14 cellular contexts compared by ENCODE assay signal in the genomic region with DNA sequence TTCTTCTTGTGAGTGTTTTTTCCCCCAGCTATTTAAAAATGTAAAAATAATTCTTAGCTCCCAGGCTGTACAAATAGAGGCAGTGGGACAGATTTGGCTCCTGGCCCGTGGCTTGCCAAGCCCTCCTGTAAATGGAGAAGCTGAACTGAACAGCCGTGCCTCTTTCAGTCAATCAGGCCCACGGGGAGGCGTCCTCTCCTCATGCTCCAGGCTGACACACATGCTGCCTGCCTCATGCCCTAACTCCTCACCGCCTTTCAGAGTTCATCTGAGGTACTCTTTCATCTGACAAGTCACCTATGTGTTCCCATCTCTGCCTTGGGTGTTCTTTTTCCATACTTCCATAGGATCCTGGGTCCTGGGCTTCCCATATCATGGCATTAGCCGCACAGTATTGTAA. TPM values are rescaled to one million over a fixed set of nuclear protein-coding genes. Genes with fewer than 3 reads are reported as not detected.
A peak's percentile ranks its signal among the peaks of the same experiment; 100 is the strongest.
DNase-seq lines count a peak whose midpoint lies in the region; ATAC-seq and TF ChIP-seq lines count a peak whose summit lies in the region.
"Had no signal": no experiment of that assay in that cellular context is flagged by ENCODE, and none has a peak within 500 bp of the region (broad histone marks: within the 10 kb centered on the region; RNA-seq: fewer than 3 reads in every experiment).

No MANE protein-coding gene starts in this region.

- no peak overlapping the region for H3K27ac ChIP-seq in trophoblast cell (ENCODE audit: low read depth, low read length)
- H3K27ac ChIP-seq: neural progenitor cell, VCaP had no signal

- H3K79me1 ChIP-seq in trophoblast cell (ENCODE audit: low read length), result peaks cover 1% of the 10 kb centered on the region

- H2BK12ac ChIP-seq in trophoblast cell (ENCODE audit: low read length), result no peak overlapping the region

- no peak overlapping the region for H3K23ac ChIP-seq in trophoblast cell (ENCODE audit: low read length)

- CTCF ChIA-PET in activated CD4-positive, alpha-beta T cell treated with anti-CD3 and anti-CD28 coated beads for 36 hours (lab: Charles Lee), result interaction anchor here (0.9 kb wide), 1 partner anchor 10 kb away, joined by 3 read pairs; no protein-coding TSS in a partner anchor
- CTCF ChIA-PET in activated CD4-positive, alpha-beta T cell treated with anti-CD3 and anti-CD28 coated beads, Interleukin-2, amount 10 ng/mL, durations not matched to agents 7 days and 5 days (lab: Charles Lee), result interaction anchor here (1.2 kb wide), 1 partner anchor 12 kb away, joined by 3 read pairs; no protein-coding TSS in a partner anchor

- no peak overlapping the region for H4K91ac ChIP-seq in trophoblast cell (ENCODE audit: low read depth, low read length)

- no peaks in the 10 kb centered on the region for H3K79me2 ChIP-seq in trophoblast cell (ENCODE audit: control insufficient read depth, insufficient read depth, low read length, poor library complexity)

- no peak overlapping the region for H2AK5ac ChIP-seq in trophoblast cell (ENCODE audit: low read length)

- H3K4me3 Mint-ChIP-seq in activated CD4-positive, alpha-beta T cell treated with anti-CD3 and anti-CD28 coated beads for 36 hours, result no peak overlapping the region
- H3K4me3 Mint-ChIP-seq in activated CD4-positive, alpha-beta T cell treated with anti-CD3 and anti-CD28 coated beads, Interleukin-2, amount 10 ng/mL, durations not matched to agents 7 days and 5 days, result no peak overlapping the region
- no peak overlapping the region for H3K4me3 Mint-ChIP-seq in chondrocyte (ENCODE audit: unreplicated experiment)
- H3K4me3 Mint-ChIP-seq: neural progenitor cell had no signal

- no peaks in the 10 kb centered on the region for H3K27me3 ChIP-seq in trophoblast cell (ENCODE audit: insufficient read depth, low read length)
- H3K27me3 ChIP-seq: neural progenitor cell, thyroid gland had no signal

- H2AFZ ChIP-seq in trophoblast cell (ENCODE audit: insufficient read depth, low read length, poor library complexity), result peak overlapping the region; percentile 19
- H2AFZ ChIP-seq: neural progenitor cell had no signal

- no peaks in the 10 kb centered on the region for H3K9me3 ChIP-seq in trophoblast cell (ENCODE audit: insufficient read depth, low read depth, low read length)
- H3K9me3 ChIP-seq: thyroid gland had no signal

- no peak for ATAC-seq in activated CD4-positive, alpha-beta T cell treated with anti-CD3 and anti-CD28 coated beads for 36 hours
- ATAC-seq in HG03097 (IDR thresholded peaks at IDR 0.05; ENCODE audit: low FRiP score, unreplicated experiment), result no peak

- H3K27ac Mint-ChIP-seq in activated CD4-positive, alpha-beta T cell treated with anti-CD3 and anti-CD28 coated beads for 36 hours, result peak overlapping the region; percentile 71
- no peak overlapping the region for H3K27ac Mint-ChIP-seq in activated CD4-positive, alpha-beta T cell treated with anti-CD3 and anti-CD28 coated beads, Interleukin-2, amount 10 ng/mL, durations not matched to agents 7 days and 5 days
- peak overlapping the region; percentile 96 for H3K27ac Mint-ChIP-seq in chondrocyte (ENCODE audit: unreplicated experiment)
- H3K27ac Mint-ChIP-seq: neural progenitor cell had no signal

- no peak for DNase-seq in activated CD4-positive, alpha-beta T cell treated with anti-CD3 and anti-CD28 coated beads for 36 hours
- DNase-seq in activated CD4-positive, alpha-beta T cell treated with anti-CD3 and anti-CD28 coated beads, Interleukin-2, amount 10 ng/mL, durations not matched to agents 7 days and 5 days, result no peak
- peak; percentile 13 for DNase-seq in NCI-H1436 treated with DMSO at 0.1 percent for 48 hours (lab: John Stamatoyannopoulos, UW)
- no peak for DNase-seq in chondrocyte (ENCODE audit: low spot score)
- no peak for DNase-seq in trophoblast cell
- DNase-seq in cerebellar nuclear complex (lab: John Stamatoyannopoulos, UW), result no peak
- no peak for DNase-seq in NCI-H82 treated with DMSO at 0.1 percent for 48 hours (lab: John Stamatoyannopoulos, UW; ENCODE audit: unreplicated experiment)
- DNase-seq: NCI-H1105 treated with DMSO at 0.1 percent for 48 hours, NCI-H82, SHP77 treated with DMSO at 0.1 percent for 48 hours, thyroid gland had no signal

- H3K4me3 ChIP-seq in trophoblast cell (ENCODE audit: low read depth, low read length), result no peak overlapping the region
- H3K4me3 ChIP-seq: neural progenitor cell, thyroid gland had no signal

- H3K27me3 Mint-ChIP-seq in activated CD4-positive, alpha-beta T cell treated with anti-CD3 and anti-CD28 coated beads for 36 hours, result no peaks in the 10 kb centered on the region
- H3K27me3 Mint-ChIP-seq in activated CD4-positive, alpha-beta T cell treated with anti-CD3 and anti-CD28 coated beads, Interleukin-2, amount 10 ng/mL, durations not matched to agents 7 days and 5 days, result no peaks in the 10 kb centered on the region
- no peaks in the 10 kb centered on the region for H3K27me3 Mint-ChIP-seq in chondrocyte (ENCODE audit: low read depth)

- WGBS in trophoblast cell (ENCODE audit: extremely low coverage, insufficient coverage, insufficient read length), result no CpG with 5 or more reads among the region's 6 CpGs

- TF ChIP-seq CTCF in chondrocyte (IDR thresholded peaks at IDR 0.05), result peak; percentile 52

- H3K4me1 Mint-ChIP-seq in activated CD4-positive, alpha-beta T cell treated with anti-CD3 and anti-CD28 coated beads for 36 hours, result peaks cover 29% of the 10 kb centered on the region
- H3K4me1 Mint-ChIP-seq in activated CD4-positive, alpha-beta T cell treated with anti-CD3 and anti-CD28 coated beads, Interleukin-2, amount 10 ng/mL, durations not matched to agents 7 days and 5 days, result peaks cover 20% of the 10 kb centered on the region
- H3K4me1 Mint-ChIP-seq in chondrocyte (ENCODE audit: low read depth), result peaks cover 45% of the 10 kb centered on the region
- H3K4me1 Mint-ChIP-seq: neural progenitor cell had no signal

- H3K14ac ChIP-seq in trophoblast cell (ENCODE audit: low read length), result no peak overlapping the region

- H2BK120ac ChIP-seq in trophoblast cell (ENCODE audit: insufficient read depth, low read length, poor library complexity), result no peak overlapping the region

- no peak overlapping the region for H3K4ac ChIP-seq in trophoblast cell (ENCODE audit: low read depth, low read length)

- H3K36me3 Mint-ChIP-seq in activated CD4-positive, alpha-beta T cell treated with anti-CD3 and anti-CD28 coated beads for 36 hours (ENCODE audit: low read depth), result peaks cover 67% of the 10 kb centered on the region
- H3K36me3 Mint-ChIP-seq in activated CD4-positive, alpha-beta T cell treated with anti-CD3 and anti-CD28 coated beads, Interleukin-2, amount 10 ng/mL, durations not matched to agents 7 days and 5 days (ENCODE audit: low read depth), result peaks cover 79% of the 10 kb centered on the region
- no peaks in the 10 kb centered on the region for H3K36me3 Mint-ChIP-seq in chondrocyte (ENCODE audit: low read depth)
- H3K36me3 Mint-ChIP-seq: neural progenitor cell had no signal

- no peak overlapping the region for H4K8ac ChIP-seq in trophoblast cell (ENCODE audit: low read depth, low read length)

- H3K36me3 ChIP-seq in trophoblast cell (ENCODE audit: control insufficient read depth in 1 of 2, insufficient read depth in 2 of 2, low read length in 2 of 2), result no peaks in the 10 kb centered on the region
- H3K36me3 ChIP-seq: neural progenitor cell, thyroid gland had no signal

- H4K12ac ChIP-seq in trophoblast cell (ENCODE audit: low read depth, low read length), result no peak overlapping the region

- POLR2A ChIA-PET in activated CD4-positive, alpha-beta T cell treated with anti-CD3 and anti-CD28 coated beads for 36 hours (lab: Charles Lee), result no interaction called here
- POLR2A ChIA-PET in activated CD4-positive, alpha-beta T cell treated with anti-CD3 and anti-CD28 coated beads, Interleukin-2, amount 10 ng/mL, durations not matched to agents 7 days and 5 days (lab: Charles Lee), result no interaction called here

- no peak overlapping the region for H3K4me2 ChIP-seq in trophoblast cell (ENCODE audit: low read length)
- H3K4me2 ChIP-seq: neural progenitor cell had no signal

- intact Hi-C loops in activated CD4-positive, alpha-beta T cell treated with anti-CD3 and anti-CD28 coated beads for 36 hours (cut with DNase I, micrococcal nuclease), result no loop called here

- no peak overlapping the region for H3K9ac ChIP-seq in trophoblast cell (ENCODE audit: low read length)
- H3K9ac ChIP-seq: neural progenitor cell had no signal

- H3K4me1 ChIP-seq in trophoblast cell (ENCODE audit: control insufficient read depth in 1 of 2, insufficient read depth in 2 of 2, low read length in 2 of 2), result peaks cover 9 to 11% of the 10 kb centered on the region in 2 experiments
- H3K4me1 ChIP-seq: neural progenitor cell had no signal

- no peak overlapping the region for H3K18ac ChIP-seq in trophoblast cell (ENCODE audit: low read length)

- no peaks in the 10 kb centered on the region for H3K9me3 Mint-ChIP-seq in activated CD4-positive, alpha-beta T cell treated with anti-CD3 and anti-CD28 coated beads for 36 hours (ENCODE audit: low read depth)
- no peaks in the 10 kb centered on the region for H3K9me3 Mint-ChIP-seq in activated CD4-positive, alpha-beta T cell treated with anti-CD3 and anti-CD28 coated beads, Interleukin-2, amount 10 ng/mL, durations not matched to agents 7 days and 5 days
- H3K9me3 Mint-ChIP-seq in chondrocyte (ENCODE audit: low read depth), result no peaks in the 10 kb centered on the region
- H3K9me3 Mint-ChIP-seq: neural progenitor cell had no signal

- no peak overlapping the region for H2BK5ac ChIP-seq in trophoblast cell (ENCODE audit: low read depth, low read length, poor library complexity)

RNA-seq across cellular contexts. Expression of gene BMP10, which starts 58.9 kb away (rescaled TPM):
- total RNA-seq in activated CD4-positive, alpha-beta T cell treated with anti-CD3 and anti-CD28 coated beads for 36 hours, result not detected
- total RNA-seq in activated CD4-positive, alpha-beta T cell treated with anti-CD3 and anti-CD28 coated beads, Interleukin-2, amount 10 ng/mL, durations not matched to agents 7 days and 5 days, result not detected
- total RNA-seq in chondrocyte, result not detected in 3 replicates
- not detected in 2 replicates for polyA plus RNA-seq in trophoblast cell (2013)
- total RNA-seq: thyroid gland had no signal
